In the genomic region with DNA sequence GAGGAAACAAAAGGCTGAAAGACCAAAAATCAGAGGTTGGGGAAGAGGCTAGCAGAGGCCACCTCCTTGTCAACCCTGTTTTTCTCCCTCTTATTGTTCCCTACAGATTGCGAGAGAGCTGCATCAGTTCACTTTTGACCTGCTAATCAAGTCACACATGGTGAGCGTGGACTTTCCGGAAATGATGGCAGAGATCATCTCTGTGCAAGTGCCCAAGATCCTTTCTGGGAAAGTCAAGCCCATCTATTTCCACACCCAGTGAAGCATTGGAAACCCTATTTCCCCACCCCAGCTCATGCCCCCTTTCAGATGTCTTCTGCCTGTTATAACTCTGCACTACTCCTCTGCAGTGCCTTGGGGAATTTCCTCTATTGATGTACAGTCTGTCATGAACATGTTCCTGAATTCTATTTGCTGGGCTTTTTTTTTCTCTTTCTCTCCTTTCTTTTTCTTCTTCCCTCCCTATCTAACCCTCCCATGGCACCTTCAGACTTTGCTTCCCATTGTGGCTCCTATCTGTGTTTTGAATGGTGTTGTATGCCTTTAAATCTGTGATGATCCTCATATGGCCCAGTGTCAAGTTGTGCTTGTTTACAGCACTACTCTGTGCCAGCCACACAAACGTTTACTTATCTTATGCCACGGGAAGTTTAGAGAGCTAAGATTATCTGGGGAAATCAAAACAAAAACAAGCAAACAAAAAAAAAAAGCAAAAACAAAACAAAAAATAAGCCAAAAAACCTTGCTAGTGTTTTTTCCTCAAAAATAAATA, we compare ENCODE assay signal across 18 cellular contexts.
"Had no signal": no experiment of that assay in that cellular context is flagged by ENCODE, and none has a peak within 500 bp of the region (broad histone marks: within the 10 kb centered on the region; RNA-seq: fewer than 3 reads in every experiment).

No MANE protein-coding gene starts in this region.

- H3K27ac ChIP-seq: body of pancreas had no signal

- H3K4me3 ChIP-seq: body of pancreas, coronary artery, smooth muscle cell had no signal

- H3K4me1 ChIP-seq: body of pancreas had no signal

- ATAC-seq: activated CD4-positive, alpha-beta T cell treated with anti-CD3 and anti-CD28 coated beads for 36 hours; activated naive CD4-positive, alpha-beta T cell treated with anti-CD3 and anti-CD28 coated beads, Interleukin-2, amount 50 U/mL, for 72 hours; activated T-cell treated with anti-CD3 and anti-CD28 coated beads, Interleukin-2, amount 50 U/mL, for 4 hours; body of pancreas; naive thymus-derived CD8-positive, alpha-beta T cell; T-helper 17 cell had no signal

- H3K27me3 ChIP-seq: body of pancreas had no signal

- DNase-seq: activated CD4-positive, alpha-beta memory T cell treated with anti-CD3 and anti-CD28 coated beads for 36 hours; activated CD4-positive, alpha-beta T cell treated with anti-CD3 and anti-CD28 coated beads for 36 hours; activated gamma-delta T cell; activated T-cell treated with anti-CD3 and anti-CD28 coated beads, Interleukin-2, amount 50 U/mL, for 4 hours; amniotic stem cell; central memory CD4-positive, alpha-beta T cell; foreskin melanocyte; left cardiac atrium; mammary epithelial cell; naive thymus-derived CD8-positive, alpha-beta T cell; stimulated activated CD4-positive, alpha-beta T cell treated with anti-CD3 and anti-CD28 coated beads, Interleukin-4, amount 100 ng/mL, for 4 hours; stimulated activated CD8-positive, alpha-beta memory T cell treated with anti-CD3 and anti-CD28 coated beads, Interleukin-4, amount 100 ng/mL, for 48 hours; stimulated activated naive CD4-positive, alpha-beta T cell treated with Interleukin-2 at 50 U/mL for 16 hours; T-helper 17 cell had no signal

- H3K9me3 ChIP-seq: body of pancreas had no signal
